Comparison of ENCODE assay signal across 1 cellular context in the genomic region with DNA sequence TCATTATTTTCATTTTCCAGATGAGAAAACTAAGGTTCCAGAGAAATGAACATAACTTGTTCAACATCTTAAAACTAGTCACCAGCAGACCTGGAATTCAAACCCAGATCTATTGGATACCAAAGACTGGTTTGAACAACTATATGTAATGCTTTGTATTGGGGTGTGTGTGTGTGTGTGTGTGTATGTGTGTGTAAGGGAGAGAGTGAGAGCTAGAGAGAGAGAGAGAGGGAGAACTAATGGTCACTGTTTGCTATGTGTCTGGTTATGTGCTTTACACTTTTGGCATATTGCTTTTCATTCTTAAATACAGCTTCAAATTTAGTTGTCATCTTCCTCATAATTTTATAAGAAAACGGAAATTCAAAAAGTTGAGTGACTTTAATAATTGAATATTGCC.
A peak's percentile ranks its signal among the peaks of the same experiment; 100 is the strongest.
TF ChIP-seq lines count a peak whose summit lies in the region.

No MANE protein-coding gene starts in this region.

TF ChIP-seq in K562, 482 proteins besides CTCF, POLR2A, EP300 and RAD21:
- TF ChIP-seq ZBTB26 (CRISPR knock-in tag; IDR thresholded peaks at IDR 0.05) (peak; percentile 43; the same call in 1 of the 2 replicates), ZBTB11 (CRISPR knock-in tag; IDR thresholded peaks at IDR 0.05) (peak in 1 of 3 experiments; percentile 35; a peak in 1 of 6 replicates), CBFA2T3 (IDR thresholded peaks at IDR 0.05) (no peak), ETV1 (tag; conservative IDR thresholded peaks at IDR 0.05; ENCODE audit: low read depth) (no peak), SAFB2 (IDR thresholded peaks at IDR 0.05; ENCODE audit: borderline replicate concordance, low read depth, low read length, severe bottlenecking) (no peak), POLR3G (IDR thresholded peaks at IDR 0.05; ENCODE audit: extremely low read depth, insufficient read length, insufficient replicate concordance) (no peak), ZNF639 (CRISPR knock-in tag; conservative IDR thresholded peaks at IDR 0.05 in 1 of 2, IDR thresholded peaks at IDR 0.05 in 1 of 2) (no peak), CREB1 (IDR thresholded peaks at IDR 0.05) (no peak), CREB1 (CRISPR knock-in tag; IDR thresholded peaks at IDR 0.05) (no peak), CUX1 (CRISPR knock-in tag; IDR thresholded peaks at IDR 0.05) (no peak), ARNT (IDR thresholded peaks at IDR 0.05) (no peak), SMAD1 (IDR thresholded peaks at IDR 0.05; ENCODE audit: low read depth, low read length, partially characterized antibody) (no peak), TGIF2 (CRISPR knock-in tag; IDR thresholded peaks at IDR 0.05) (no peak), SMC3 (conservative IDR thresholded peaks at IDR 0.05; ENCODE audit: insufficient read depth, low read depth, low read length) (no peak), GATAD2B (IDR thresholded peaks at IDR 0.05; ENCODE audit: borderline replicate concordance) (no peak)
- TF ChIP-seq, protein P1, sequence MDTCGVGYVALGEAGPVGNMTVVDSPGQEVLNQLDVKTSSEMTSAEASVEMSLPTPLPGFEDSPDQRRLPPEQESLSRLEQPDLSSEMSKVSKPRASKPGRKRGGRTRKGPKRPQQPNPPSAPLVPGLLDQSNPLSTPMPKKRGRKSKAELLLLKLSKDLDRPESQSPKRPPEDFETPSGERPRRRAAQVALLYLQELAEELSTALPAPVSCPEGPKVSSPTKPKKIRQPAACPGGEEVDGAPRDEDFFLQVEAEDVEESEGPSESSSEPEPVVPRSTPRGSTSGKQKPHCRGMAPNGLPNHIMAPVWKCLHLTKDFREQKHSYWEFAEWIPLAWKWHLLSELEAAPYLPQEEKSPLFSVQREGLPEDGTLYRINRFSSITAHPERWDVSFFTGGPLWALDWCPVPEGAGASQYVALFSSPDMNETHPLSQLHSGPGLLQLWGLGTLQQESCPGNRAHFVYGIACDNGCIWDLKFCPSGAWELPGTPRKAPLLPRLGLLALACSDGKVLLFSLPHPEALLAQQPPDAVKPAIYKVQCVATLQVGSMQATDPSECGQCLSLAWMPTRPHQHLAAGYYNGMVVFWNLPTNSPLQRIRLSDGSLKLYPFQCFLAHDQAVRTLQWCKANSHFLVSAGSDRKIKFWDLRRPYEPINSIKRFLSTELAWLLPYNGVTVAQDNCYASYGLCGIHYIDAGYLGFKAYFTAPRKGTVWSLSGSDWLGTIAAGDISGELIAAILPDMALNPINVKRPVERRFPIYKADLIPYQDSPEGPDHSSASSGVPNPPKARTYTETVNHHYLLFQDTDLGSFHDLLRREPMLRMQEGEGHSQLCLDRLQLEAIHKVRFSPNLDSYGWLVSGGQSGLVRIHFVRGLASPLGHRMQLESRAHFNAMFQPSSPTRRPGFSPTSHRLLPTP (IDR thresholded peaks at IDR 0.05; ENCODE audit: borderline replicate concordance, extremely low read depth, insufficient read length): no peak
- TF ChIP-seq, protein P2, sequence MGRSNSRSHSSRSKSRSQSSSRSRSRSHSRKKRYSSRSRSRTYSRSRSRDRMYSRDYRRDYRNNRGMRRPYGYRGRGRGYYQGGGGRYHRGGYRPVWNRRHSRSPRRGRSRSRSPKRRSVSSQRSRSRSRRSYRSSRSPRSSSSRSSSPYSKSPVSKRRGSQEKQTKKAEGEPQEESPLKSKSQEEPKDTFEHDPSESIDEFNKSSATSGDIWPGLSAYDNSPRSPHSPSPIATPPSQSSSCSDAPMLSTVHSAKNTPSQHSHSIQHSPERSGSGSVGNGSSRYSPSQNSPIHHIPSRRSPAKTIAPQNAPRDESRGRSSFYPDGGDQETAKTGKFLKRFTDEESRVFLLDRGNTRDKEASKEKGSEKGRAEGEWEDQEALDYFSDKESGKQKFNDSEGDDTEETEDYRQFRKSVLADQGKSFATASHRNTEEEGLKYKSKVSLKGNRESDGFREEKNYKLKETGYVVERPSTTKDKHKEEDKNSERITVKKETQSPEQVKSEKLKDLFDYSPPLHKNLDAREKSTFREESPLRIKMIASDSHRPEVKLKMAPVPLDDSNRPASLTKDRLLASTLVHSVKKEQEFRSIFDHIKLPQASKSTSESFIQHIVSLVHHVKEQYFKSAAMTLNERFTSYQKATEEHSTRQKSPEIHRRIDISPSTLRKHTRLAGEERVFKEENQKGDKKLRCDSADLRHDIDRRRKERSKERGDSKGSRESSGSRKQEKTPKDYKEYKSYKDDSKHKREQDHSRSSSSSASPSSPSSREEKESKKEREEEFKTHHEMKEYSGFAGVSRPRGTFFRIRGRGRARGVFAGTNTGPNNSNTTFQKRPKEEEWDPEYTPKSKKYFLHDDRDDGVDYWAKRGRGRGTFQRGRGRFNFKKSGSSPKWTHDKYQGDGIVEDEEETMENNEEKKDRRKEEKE (IDR thresholded peaks at IDR 0.05; ENCODE audit: borderline replicate concordance in 1 of 2, control insufficient read depth in 1 of 2, low read depth in 2 of 2, low read length in 1 of 2): peak in 1 of 2 experiments; percentile 84; a peak in 1 of 4 replicates
- TF ChIP-seq, protein P3, sequence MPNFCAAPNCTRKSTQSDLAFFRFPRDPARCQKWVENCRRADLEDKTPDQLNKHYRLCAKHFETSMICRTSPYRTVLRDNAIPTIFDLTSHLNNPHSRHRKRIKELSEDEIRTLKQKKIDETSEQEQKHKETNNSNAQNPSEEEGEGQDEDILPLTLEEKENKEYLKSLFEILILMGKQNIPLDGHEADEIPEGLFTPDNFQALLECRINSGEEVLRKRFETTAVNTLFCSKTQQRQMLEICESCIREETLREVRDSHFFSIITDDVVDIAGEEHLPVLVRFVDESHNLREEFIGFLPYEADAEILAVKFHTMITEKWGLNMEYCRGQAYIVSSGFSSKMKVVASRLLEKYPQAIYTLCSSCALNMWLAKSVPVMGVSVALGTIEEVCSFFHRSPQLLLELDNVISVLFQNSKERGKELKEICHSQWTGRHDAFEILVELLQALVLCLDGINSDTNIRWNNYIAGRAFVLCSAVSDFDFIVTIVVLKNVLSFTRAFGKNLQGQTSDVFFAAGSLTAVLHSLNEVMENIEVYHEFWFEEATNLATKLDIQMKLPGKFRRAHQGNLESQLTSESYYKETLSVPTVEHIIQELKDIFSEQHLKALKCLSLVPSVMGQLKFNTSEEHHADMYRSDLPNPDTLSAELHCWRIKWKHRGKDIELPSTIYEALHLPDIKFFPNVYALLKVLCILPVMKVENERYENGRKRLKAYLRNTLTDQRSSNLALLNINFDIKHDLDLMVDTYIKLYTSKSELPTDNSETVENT (CRISPR knock-in tag; IDR thresholded peaks at IDR 0.05): no peak
